ENCODE assay signal across 8 cellular contexts in genomic region chr2:200308001-200308400, GRCh38. TPM values are rescaled to one million over a fixed set of nuclear protein-coding genes. Genes with fewer than 3 reads are reported as not detected.
DNase-seq lines count a peak whose midpoint lies in the region; ATAC-seq, FAIRE-seq and TF ChIP-seq lines count a peak whose summit lies in the region.

No MANE protein-coding gene starts in this region.

- intact Hi-C loops in esophagus squamous epithelium (cut with DNase I): no loop called here
- intact Hi-C loops in prostate gland (cut with DNase I): loop anchor here (5.0 kb wide), 3 partner anchors 69 to 326 kb away; no protein-coding TSS in a partner anchor

- peak overlapping the region; percentile 83; the same call in 1 of the 2 replicates for H3K4me3 ChIP-seq in GM08714 (ENCODE audit: low read length)
- H3K4me3 ChIP-seq in SJCRH30: peak overlapping the region; percentile 94
- H3K4me3 ChIP-seq in esophagus squamous epithelium: peak overlapping the region; percentile 64 to 99 (median 78)
- H3K4me3 ChIP-seq in prostate gland: peak overlapping the region; percentile 90 to 91

- no peak for ATAC-seq in GM19455 (IDR thresholded peaks at IDR 0.05; ENCODE audit: unreplicated experiment)
- no peak for ATAC-seq in HG03025 (IDR thresholded peaks at IDR 0.05; ENCODE audit: low FRiP score, unreplicated experiment)

- H3K27ac ChIP-seq in SJCRH30 (peak overlapping the region; percentile 98), esophagus squamous epithelium (peak overlapping the region in 3 of 4 donors; percentile 91 to 97 (median 92)), prostate gland (peak overlapping the region; percentile 93 to 97)

- DNase-seq in SJCRH30 (peak in 1 of 2 experiments; percentile 42), esophagus squamous epithelium (lab: John Stamatoyannopoulos, UW) (no peak), prostate gland (ENCODE audit: low spot score) (no peak), D721Med (ENCODE audit: insufficient read length, low spot score) (no peak), epidermal melanocyte (ENCODE audit: insufficient read length, low spot score) (no peak)

- no peaks in the 10 kb centered on the region for H3K27me3 ChIP-seq in SJCRH30
- H3K27me3 ChIP-seq in esophagus squamous epithelium: no peaks in the 10 kb centered on the region
- no peaks in the 10 kb centered on the region for H3K27me3 ChIP-seq in prostate gland (replicated peaks; ENCODE audit: insufficient read depth)

- peaks cover 47% of the 10 kb centered on the region for H3K36me3 ChIP-seq in SJCRH30
- no peaks in the 10 kb centered on the region for H3K36me3 ChIP-seq in esophagus squamous epithelium
- no peaks in the 10 kb centered on the region for H3K36me3 ChIP-seq in prostate gland

- H3K9me3 ChIP-seq in SJCRH30 (replicated peaks): no peaks in the 10 kb centered on the region
- no peaks in the 10 kb centered on the region for H3K9me3 ChIP-seq in esophagus squamous epithelium
- no peaks in the 10 kb centered on the region for H3K9me3 ChIP-seq in prostate gland

- FAIRE-seq in D721Med (lab: Jason Lieb, UNC): no peak

- peaks cover 42% of the 10 kb centered on the region for H3K4me1 ChIP-seq in SJCRH30
- H3K4me1 ChIP-seq in esophagus squamous epithelium: peaks cover 13 to 74% (median 20%) of the 10 kb centered on the region in 3 donors
- H3K4me1 ChIP-seq in prostate gland (replicated peaks): peaks cover 13% of the 10 kb centered on the region

- 7 to 8% methylated on average over 6 of the region's 6 CpGs for WGBS in esophagus squamous epithelium, 2 donors
- 6% methylated on average over 6 of the region's 6 CpGs for WGBS in prostate gland

- TF ChIP-seq POLR2A in esophagus squamous epithelium (IDR thresholded peaks at IDR 0.05) (no peak), prostate gland (IDR thresholded peaks at IDR 0.05) (no peak)

- no peak for TF ChIP-seq CTCF in esophagus squamous epithelium (IDR thresholded peaks at IDR 0.05)
- no peak for TF ChIP-seq CTCF in prostate gland (IDR thresholded peaks at IDR 0.05)
- no peak for TF ChIP-seq CTCF in D721Med (IDR thresholded peaks at IDR 0.05; ENCODE audit: insufficient read depth, missing control alignments)

RNA-seq across cellular contexts. Expression of gene SPATS2L, which starts 1.5 kb away (rescaled TPM):
- total RNA-seq in SJCRH30 (2014; rRNA removed; shearing (Covaris generic)): 339 and 355 TPM in 2 replicates
- 10 to 100 TPM; 53.2 to 91.9 (median 68.3) TPM for total RNA-seq in esophagus squamous epithelium
- total RNA-seq in prostate gland: 10 to 100 TPM; 77.4 to 88.7 TPM
